Comparison of ENCODE assay signal across 16 cellular contexts in the genomic region with DNA sequence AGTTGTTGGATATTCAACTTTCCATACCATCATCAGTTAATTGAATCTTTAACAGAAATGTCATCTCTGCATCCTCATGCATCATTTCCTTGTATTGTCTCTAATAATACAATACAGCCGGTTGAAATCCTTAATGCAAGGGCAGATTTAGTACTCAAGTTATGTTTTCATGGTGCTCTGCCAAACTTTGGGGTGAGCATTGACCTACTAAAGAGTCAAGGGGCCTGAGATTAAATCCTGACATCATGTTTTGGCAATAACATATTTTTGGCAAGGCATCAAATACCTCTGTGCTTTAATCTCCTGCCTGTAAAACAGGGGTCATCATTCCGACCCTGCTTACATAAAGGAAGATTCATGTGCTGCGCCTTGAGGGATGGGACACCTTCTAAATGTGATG. TPM values are rescaled to one million over a fixed set of nuclear protein-coding genes. Genes with fewer than 3 reads are reported as not detected.
A peak's percentile ranks its signal among the peaks of the same experiment; 100 is the strongest.
DNase-seq lines count a peak whose midpoint lies in the region; ATAC-seq, FAIRE-seq and TF ChIP-seq lines count a peak whose summit lies in the region.
"Had no signal": no experiment of that assay in that cellular context is flagged by ENCODE, and none has a peak within 500 bp of the region (broad histone marks: within the 10 kb centered on the region; RNA-seq: fewer than 3 reads in every experiment).

No MANE protein-coding gene starts in this region.

- ATAC-seq in GM18867 (IDR thresholded peaks at IDR 0.05; ENCODE audit: unreplicated experiment) = no peak
- ATAC-seq: HCT116 had no signal

- no peaks in the 10 kb centered on the region for H3K79me2 ChIP-seq in endothelial cell of umbilical vein (ENCODE audit: control insufficient read depth, insufficient read depth, low read length)

- no peak for TF ChIP-seq EP300 in esophagus muscularis mucosa (IDR thresholded peaks at IDR 0.05)

- peak; percentile 94 for FAIRE-seq in endothelial cell of umbilical vein (lab: Jason Lieb, UNC)
- FAIRE-seq: A204.1, H54 had no signal

- H4K20me1 ChIP-seq in endothelial cell of umbilical vein (replicated peaks; ENCODE audit: control insufficient read depth, extremely low read depth, insufficient read depth, low read length) = no peaks in the 10 kb centered on the region

- POLR2A ChIA-PET in endothelial cell of umbilical vein (lab: Charles Lee) = no interaction called here

- H3K4me1 ChIP-seq in endothelial cell of umbilical vein (ENCODE audit: control insufficient read depth, extremely low read depth, insufficient read depth, low read length) = peaks cover 4% of the 10 kb centered on the region
- no peaks in the 10 kb centered on the region for H3K4me1 ChIP-seq in esophagus muscularis mucosa

- no peak for TF ChIP-seq CTCF in endothelial cell of umbilical vein (IDR thresholded peaks at IDR 0.05; ENCODE audit: extremely low read depth in 1 of 2, insufficient read depth in 1 of 2, low read depth in 1 of 2, low read length in 2 of 2)
- TF ChIP-seq CTCF in esophagus muscularis mucosa (IDR thresholded peaks at IDR 0.05) = no peak

- 53% methylated on average over 3 of the region's 3 CpGs for WGBS in esophagus muscularis mucosa

- CTCF ChIA-PET in endothelial cell of umbilical vein (lab: Charles Lee) = no interaction called here

- H3K27ac ChIP-seq in endothelial cell of umbilical vein (ENCODE audit: insufficient read depth, low read depth, low read length) = peak overlapping the region; percentile 55
- H3K27ac ChIP-seq in esophagus muscularis mucosa (replicated peaks in 1 of 4) = no peak overlapping the region
- H3K27ac ChIP-seq: GM23248, HL-60 had no signal

- no peak overlapping the region for H2AFZ ChIP-seq in endothelial cell of umbilical vein (ENCODE audit: low read depth, low read length)
- H2AFZ ChIP-seq: GM23248 had no signal

- H3K27me3 ChIP-seq in endothelial cell of umbilical vein (ENCODE audit: control insufficient read depth in 2 of 2, insufficient read depth in 2 of 2, low read length in 2 of 2) (peaks cover 0 to 2% of the 10 kb centered on the region in 2 experiments), esophagus muscularis mucosa (no peaks in the 10 kb centered on the region)

- H3K36me3 ChIP-seq in endothelial cell of umbilical vein (ENCODE audit: control insufficient read depth in 2 of 2, extremely low read depth in 1 of 2, insufficient read depth in 2 of 2, low read length in 2 of 2) (no peaks in the 10 kb centered on the region), esophagus muscularis mucosa (no peaks in the 10 kb centered on the region)

- H3K4me3 ChIP-seq in endothelial cell of umbilical vein (replicated peaks in 1 of 3; ENCODE audit: insufficient read depth in 1 of 3, low read depth in 1 of 3, low read length in 3 of 3) = no peak overlapping the region
- no peak overlapping the region for H3K4me3 ChIP-seq in esophagus muscularis mucosa
- H3K4me3 ChIP-seq: GM23248 had no signal

- peak; percentile 33 for TF ChIP-seq POLR2A in endothelial cell of umbilical vein (IDR thresholded peaks at IDR 0.05; ENCODE audit: low read depth, low read length)
- no peak for TF ChIP-seq POLR2A in esophagus muscularis mucosa (IDR thresholded peaks at IDR 0.05; ENCODE audit: low read depth)

- no peak overlapping the region for H3K9ac ChIP-seq in endothelial cell of umbilical vein (replicated peaks; ENCODE audit: extremely low read depth, insufficient read depth, low read length)
- H3K9ac ChIP-seq: GM23248 had no signal

- no peak overlapping the region for H3K4me2 ChIP-seq in endothelial cell of umbilical vein (ENCODE audit: insufficient read depth, low read length)

- dilution Hi-C loops in endothelial cell of umbilical vein (cut with MboI; ENCODE audit: extremely low pct_ligation_motif_present, low sequenced_read_pairs) = no loop called here

- DNase-seq in LoVo (ENCODE audit: low spot score) (peak; percentile 5), amniotic epithelial cell (ENCODE audit: low read depth) (peak; percentile 15), endothelial cell of umbilical vein (ENCODE audit: low read depth, low spot score) (peak; percentile 97), lung microvascular endothelial cell (ENCODE audit: low read depth in 2 of 2) (peak; percentile 97 to 98), esophagus muscularis mucosa (ENCODE audit: extremely low spot score) (no peak), NCI-H446 (lab: John Stamatoyannopoulos, UW) (no peak)
- DNase-seq: C1 segment of cervical spinal cord; Calu3; CD4-positive, alpha-beta T cell; DMS 273 treated with DMSO at 0.1 percent for 48 hours; GM23248 had no signal

- H3K9me3 ChIP-seq in endothelial cell of umbilical vein (replicated peaks; ENCODE audit: control insufficient read depth, insufficient read depth, low read length) (no peaks in the 10 kb centered on the region), esophagus muscularis mucosa (no peaks in the 10 kb centered on the region)

- intact Hi-C loops in endothelial cell of umbilical vein (cut with micrococcal nuclease) (loop anchor here (1.0 kb wide), 1 partner anchor 43 kb away; a partner anchor contains a TSS), esophagus muscularis mucosa (cut with DNase I) (no loop called here)

- no peaks in the 10 kb centered on the region for H3K9me1 ChIP-seq in endothelial cell of umbilical vein (replicated peaks; ENCODE audit: control insufficient read depth, extremely low read depth, insufficient read depth, low read length)

- no TSS peak for BruUV-seq in endothelial cell of umbilical vein (replicated peaks; lab: Mats Ljungman, UMichigan)

TF ChIP-seq in endothelial cell of umbilical vein, 7 proteins besides CTCF, POLR2A, EP300 and RAD21:
- TF ChIP-seq, protein P1, sequence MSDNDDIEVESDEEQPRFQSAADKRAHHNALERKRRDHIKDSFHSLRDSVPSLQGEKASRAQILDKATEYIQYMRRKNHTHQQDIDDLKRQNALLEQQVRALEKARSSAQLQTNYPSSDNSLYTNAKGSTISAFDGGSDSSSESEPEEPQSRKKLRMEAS (IDR thresholded peaks at IDR 0.05; ENCODE audit: insufficient read depth, insufficient read length) = no peak
- TF ChIP-seq MYC (IDR thresholded peaks at IDR 0.05; ENCODE audit: low read depth, low read length) = no peak
- TF ChIP-seq EZH2 (IDR thresholded peaks at IDR 0.05; ENCODE audit: borderline replicate concordance, low read depth, low read length, severe bottlenecking) = no peak
- peak; percentile 64 for TF ChIP-seq FOS (IDR thresholded peaks at IDR 0.05; ENCODE audit: borderline replicate concordance, insufficient read depth, low read length)
- peak; percentile 77 for TF ChIP-seq JUN (IDR thresholded peaks at IDR 0.05; ENCODE audit: borderline replicate concordance, insufficient read depth, insufficient read length, low read depth)
- TF ChIP-seq GATA2 (IDR thresholded peaks at IDR 0.05; ENCODE audit: insufficient read depth, insufficient read length, low read depth, low read length) = peak; percentile 83
- peak; percentile 45 for TF ChIP-seq POLR2AphosphoS5 (IDR thresholded peaks at IDR 0.05; ENCODE audit: insufficient read depth, low read depth, low read length)
TF ChIP-seq in endothelial cell of umbilical vein: peak in this region for 4.

RNA-seq across cellular contexts. Expression of a gene that starts 42.7 kb away (rescaled TPM):
- 14.7 and 15.9 TPM in 2 replicates for total RNA-seq in endothelial cell of umbilical vein
- polyA plus RNA-seq in endothelial cell of umbilical vein = 7.4 and 9.2 TPM in 2 replicates
- 7.4 and 7.7 TPM in 2 replicates for polyA plus RNA-seq in endothelial cell of umbilical vein (2011; cell fraction: cytosol; rRNA removed)
- polyA plus RNA-seq in endothelial cell of umbilical vein (2011; cell fraction: nucleus; rRNA removed) = 17.3 and 24.4 TPM in 2 replicates
- polyA plus RNA-seq in endothelial cell of umbilical vein (2012) = 15.7 and 21.8 TPM in 2 replicates
- polyA minus RNA-seq in endothelial cell of umbilical vein = 65.7 and 66.8 TPM in 2 replicates
- 12.5 TPM for polyA minus RNA-seq in endothelial cell of umbilical vein (2011; cell fraction: cytosol; rRNA and poly(A)+ RNA removed)
- 56.2 and 75.1 TPM in 2 replicates for polyA minus RNA-seq in endothelial cell of umbilical vein (2011; cell fraction: nucleus; rRNA and poly(A)+ RNA removed)
- total RNA-seq in lung microvascular endothelial cell = 1.6 and 7.2 TPM in 2 replicates
- 1 to 10 TPM; 5.0 to 6.3 (median 6.0) TPM for total RNA-seq in esophagus muscularis mucosa

Comparison
In these comparisons a context has a peak if more than half of its experiments do, and no peak if none do; other contexts are left out.
1. DNase-seq: peak in LoVo (single experiment), amniotic epithelial cell (single experiment), endothelial cell of umbilical vein (single experiment) and lung microvascular endothelial cell (2 of 2); none in esophagus muscularis mucosa (single experiment) and NCI-H446 (0 of 2).